In genomic region chrX:129653985-129654651, GRCh38 we compare ENCODE assay signal across 8 cellular contexts. TPM values are rescaled to one million over a fixed set of nuclear protein-coding genes. Genes with fewer than 3 reads are reported as not detected.
A peak's percentile ranks its signal among the peaks of the same experiment; 100 is the strongest.
DNase-seq lines count a peak whose midpoint lies in the region; ATAC-seq and FAIRE-seq lines count a peak whose summit lies in the region.

No MANE protein-coding gene starts in this region.

- no peak for FAIRE-seq in small intestine (lab: Jason Lieb, UNC)

- H3K9me3 ChIP-seq in iPS-18a (ENCODE audit: control insufficient read depth, low read depth, low read length): peaks cover 6% of the 10 kb centered on the region
- no peaks in the 10 kb centered on the region for H3K9me3 ChIP-seq in small intestine (ENCODE audit: control insufficient read depth, low read depth)

- H3K36me3 ChIP-seq in iPS-18a (ENCODE audit: control insufficient read depth, low read depth, low read length) (no peaks in the 10 kb centered on the region), small intestine (ENCODE audit: control insufficient read depth in 2 of 2, insufficient read depth in 2 of 2, low read length in 2 of 2) (no peaks in the 10 kb centered on the region)

- peak; percentile 68 for ATAC-seq in GM18511 (IDR thresholded peaks at IDR 0.05; ENCODE audit: unreplicated experiment)
- ATAC-seq in activated naive CD4-positive, alpha-beta T cell treated with anti-CD3 and anti-CD28 coated beads, Interleukin-2, amount 50 U/mL, for 72 hours: peak; percentile 70 to 74
- no peak for ATAC-seq in GM19467 (IDR thresholded peaks at IDR 0.05; ENCODE audit: unreplicated experiment)

- in situ Hi-C loops in ACHN (cut with HindIII; ENCODE audit: low pct_ligation_motif_present, low pct_unique_long_range_greater_than_20kb, low sequenced_read_pairs): no loop called here

- H3K4me3 Mint-ChIP-seq in IgD-negative memory B cell: peak overlapping the region; percentile 42 to 86 (median 74)

- H3K27ac Mint-ChIP-seq in IgD-negative memory B cell: no peak overlapping the region
- no peak overlapping the region for H3K27ac Mint-ChIP-seq in activated naive CD4-positive, alpha-beta T cell treated with anti-CD3 and anti-CD28 coated beads, Interleukin-2, amount 50 U/mL, for 72 hours

- H3K4me3 ChIP-seq in iPS-18a (ENCODE audit: low read length): peak overlapping the region; percentile 55
- peak overlapping the region in 1 of 2 donors; percentile 45 for H3K4me3 ChIP-seq in small intestine (ENCODE audit: low read depth in 1 of 2, low read length in 2 of 2)

- DNase-seq in ACHN (peak; percentile 8), small intestine (peak; percentile 18)
- no peak for DNase-seq in activated naive CD4-positive, alpha-beta T cell treated with anti-CD3 and anti-CD28 coated beads, Interleukin-2, amount 50 U/mL, for 72 hours (ENCODE audit: low spot score in 2 of 2)
- DNase-seq in effector CD4-positive, alpha-beta T cell: no peak

- H3K27ac ChIP-seq in iPS-18a (ENCODE audit: low read length) (no peak overlapping the region), small intestine (ENCODE audit: low read depth in 1 of 2, low read length in 1 of 2) (no peak overlapping the region)

- no peaks in the 10 kb centered on the region for H3K36me3 Mint-ChIP-seq in IgD-negative memory B cell
- no peaks in the 10 kb centered on the region for H3K36me3 Mint-ChIP-seq in activated naive CD4-positive, alpha-beta T cell treated with anti-CD3 and anti-CD28 coated beads, Interleukin-2, amount 50 U/mL, for 72 hours

- no peaks in the 10 kb centered on the region for H3K9me3 Mint-ChIP-seq in IgD-negative memory B cell
- H3K9me3 Mint-ChIP-seq in activated naive CD4-positive, alpha-beta T cell treated with anti-CD3 and anti-CD28 coated beads, Interleukin-2, amount 50 U/mL, for 72 hours: no peaks in the 10 kb centered on the region

- H3K9ac ChIP-seq in iPS-18a (ENCODE audit: low read length): no peak overlapping the region

- peaks cover 0 to 9% (median 8%) of the 10 kb centered on the region in 3 donors for H3K4me1 Mint-ChIP-seq in IgD-negative memory B cell

- H3K27me3 Mint-ChIP-seq in IgD-negative memory B cell: peaks cover 18% of the 10 kb centered on the region

- WGBS in small intestine, 3 donors: 3 to 49% (median 9%) methylated on average over 23 to 57 of the region's 57 CpGs

- H3K27me3 ChIP-seq in iPS-18a (ENCODE audit: control insufficient read depth, insufficient read depth, low read length) (peaks cover 65% of the 10 kb centered on the region), small intestine (ENCODE audit: control insufficient read depth in 2 of 2, insufficient read depth in 2 of 2, low read length in 2 of 2) (no peaks in the 10 kb centered on the region)

- H3K4me1 ChIP-seq in iPS-18a (ENCODE audit: control insufficient read depth, low read depth, low read length) (peaks cover 3% of the 10 kb centered on the region), small intestine (ENCODE audit: control insufficient read depth in 2 of 2, insufficient read depth in 1 of 2, low read depth in 1 of 2, low read length in 1 of 2) (no peaks in the 10 kb centered on the region)

RNA-seq across cellular contexts. Expression of gene APLN, which starts 0.6 kb away (rescaled TPM):
- polyA plus RNA-seq in IgD-negative memory B cell (not detected), small intestine (1 to 10 TPM in 1 of 3 donors, under 1 TPM in 1, not detected in 1; 0.27 to 1.2 TPM)
- 1 to 10 TPM in 1 of 2 donors, not detected in 1; 2.0 TPM for total RNA-seq in activated naive CD4-positive, alpha-beta T cell treated with anti-CD3 and anti-CD28 coated beads, Interleukin-2, amount 50 U/mL, for 72 hours

Comparison
In these comparisons a context has a peak if more than half of its experiments do, and no peak if none do; other contexts are left out.
1. DNase-seq: peak in ACHN (single experiment) and small intestine (single experiment); none in activated naive CD4-positive, alpha-beta T cell treated with anti-CD3 and anti-CD28 coated beads, Interleukin-2, amount 50 U/mL, for 72 hours (0 of 2) and effector CD4-positive, alpha-beta T cell (single experiment).